22 cellular contexts compared by ENCODE assay signal in the genomic region with DNA sequence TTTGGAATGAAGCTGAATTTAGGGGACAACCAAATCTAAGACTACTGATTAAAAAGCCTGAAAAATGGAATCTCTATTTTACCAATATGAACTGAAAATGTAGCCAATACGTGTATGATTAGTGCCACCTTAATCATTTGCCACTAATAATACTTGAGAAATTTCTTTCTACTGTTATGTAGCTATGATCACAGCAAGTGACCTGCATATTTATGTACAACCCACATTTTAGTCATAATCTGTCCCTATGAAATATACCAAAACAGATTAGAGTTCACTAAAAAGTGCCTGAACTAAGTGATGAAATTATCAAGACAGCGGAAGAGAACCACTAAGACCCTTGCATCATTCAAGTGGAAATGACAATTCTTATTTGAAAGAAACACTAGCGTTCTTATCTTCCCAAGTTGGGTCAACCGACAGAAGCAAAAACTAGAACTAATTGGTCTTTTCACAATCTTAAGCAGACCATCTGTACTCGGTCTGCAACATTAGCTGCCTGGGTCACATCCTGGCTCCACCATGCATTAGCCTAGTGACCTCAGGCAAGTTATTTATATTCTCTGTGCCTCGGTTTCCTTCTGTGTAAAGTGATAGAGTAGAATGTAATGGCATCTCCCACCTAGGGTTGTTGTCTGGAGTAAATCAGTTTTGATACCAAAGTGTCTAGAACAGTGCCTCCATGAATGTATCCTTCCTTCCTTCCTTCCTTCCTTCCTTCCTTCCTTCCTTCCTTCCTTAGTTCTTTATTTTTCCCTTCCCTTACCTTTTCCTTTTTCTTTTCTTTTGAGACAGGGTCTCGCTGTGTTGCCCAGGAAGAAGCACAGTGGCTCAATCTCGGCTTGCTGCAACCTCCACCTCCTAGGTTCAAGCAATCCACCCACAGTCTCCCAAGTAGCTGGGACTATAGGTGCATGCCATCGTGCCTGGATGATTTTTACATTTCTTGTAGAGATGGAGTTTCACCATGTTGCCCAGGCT.
"Had no signal": no experiment of that assay in that cellular context is flagged by ENCODE, and none has a peak within 500 bp of the region (broad histone marks: within the 10 kb centered on the region; RNA-seq: fewer than 3 reads in every experiment).

No MANE protein-coding gene starts in this region.

- H3K4me3 ChIP-seq: coronary artery, left lung, prostate gland, right atrium auricular region, suprapubic skin had no signal

- H3K27ac ChIP-seq: brain microvascular endothelial cell, coronary artery, left lung, prostate gland, suprapubic skin, VCaP had no signal

- H3K4me3 Mint-ChIP-seq: activated naive CD8-positive, alpha-beta T cell treated with anti-CD3 and anti-CD28 coated beads, Interleukin-2, amount 10 ng/mL, durations not matched to agents 7 days and 5 days; activated T-helper 17 cell treated with anti-CD3 and anti-CD28 coated beads, Interleukin-2, amount 50 U/mL, for 72 hours; central memory CD8-positive, alpha-beta T cell; nephron progenitor cell; T-cell had no signal

- H3K9me3 ChIP-seq: left lung, prostate gland, right atrium auricular region, suprapubic skin had no signal

- H3K36me3 Mint-ChIP-seq: activated naive CD8-positive, alpha-beta T cell treated with anti-CD3 and anti-CD28 coated beads, Interleukin-2, amount 10 ng/mL, durations not matched to agents 7 days and 5 days; T-cell had no signal

- H3K27me3 ChIP-seq: brain microvascular endothelial cell, right atrium auricular region had no signal

- H3K4me1 Mint-ChIP-seq: activated T-helper 17 cell treated with anti-CD3 and anti-CD28 coated beads, Interleukin-2, amount 50 U/mL, for 72 hours had no signal

- DNase-seq: activated CD4-positive, alpha-beta T cell treated with anti-CD3 and anti-CD28 coated beads, Interleukin-2, amount 50 U/mL, for 48 hours; activated naive CD4-positive, alpha-beta T cell treated with Interleukin-2 at 50 U/mL for 16 hours; activated naive CD8-positive, alpha-beta T cell treated with anti-CD3 and anti-CD28 coated beads, Interleukin-2, amount 10 ng/mL, durations not matched to agents 7 days and 5 days; brain microvascular endothelial cell; erythroblast; glutamatergic neuron; hypothalamus; kidney; left lung; midbrain; nephron progenitor cell; occipital lobe; stimulated activated CD4-positive, alpha-beta T cell treated with anti-CD3 and anti-CD28 coated beads, Interleukin-2, amount 100 ng/mL, for 24 hours; stimulated activated naive CD8-positive, alpha-beta T cell treated with anti-CD3 and anti-CD28 coated beads, Interleukin-15, Interleukin-2, amounts not matched to agents 100 U/mL and 50 U/mL, for 24 hours; T-cell had no signal

- H3K4me1 ChIP-seq: prostate gland had no signal

- H3K27me3 Mint-ChIP-seq: central memory CD8-positive, alpha-beta T cell had no signal

- H3K27ac Mint-ChIP-seq: activated naive CD8-positive, alpha-beta T cell treated with anti-CD3 and anti-CD28 coated beads, Interleukin-2, amount 10 ng/mL, durations not matched to agents 7 days and 5 days; activated T-helper 17 cell treated with anti-CD3 and anti-CD28 coated beads, Interleukin-2, amount 50 U/mL, for 72 hours; nephron progenitor cell; T-cell had no signal

- H3K36me3 ChIP-seq: brain microvascular endothelial cell, left lung, prostate gland, right atrium auricular region, suprapubic skin had no signal

- H3K9me3 Mint-ChIP-seq: activated naive CD8-positive, alpha-beta T cell treated with anti-CD3 and anti-CD28 coated beads, Interleukin-2, amount 10 ng/mL, durations not matched to agents 7 days and 5 days; activated T-helper 17 cell treated with anti-CD3 and anti-CD28 coated beads, Interleukin-2, amount 50 U/mL, for 72 hours; central memory CD8-positive, alpha-beta T cell; nephron progenitor cell; T-cell had no signal
